14 cellular contexts compared by ENCODE assay signal in genomic region chr11:9528573-9529332, GRCh38. TPM values are rescaled to one million over a fixed set of nuclear protein-coding genes. Genes with fewer than 3 reads are reported as not detected.
DNase-seq lines count a peak whose midpoint lies in the region; ATAC-seq and TF ChIP-seq lines count a peak whose summit lies in the region.
"Had no signal": no experiment of that assay in that cellular context is flagged by ENCODE, and none has a peak within 500 bp of the region (broad histone marks: within the 10 kb centered on the region; RNA-seq: fewer than 3 reads in every experiment).

No MANE protein-coding gene starts in this region.

- no peaks in the 10 kb centered on the region for H3K27me3 ChIP-seq in BE2C
- H3K27me3 ChIP-seq in IMR-90 (ENCODE audit: control insufficient read depth, insufficient read depth, low read length): no peaks in the 10 kb centered on the region
- H3K27me3 ChIP-seq in duodenal mucosa (ENCODE audit: control insufficient read depth in 1 of 2, insufficient read depth in 2 of 2, low read length in 2 of 2): no peaks in the 10 kb centered on the region
- H3K27me3 ChIP-seq in prostate gland (replicated peaks; ENCODE audit: insufficient read depth): no peaks in the 10 kb centered on the region

- no peak overlapping the region for H2BK20ac ChIP-seq in IMR-90 (ENCODE audit: low read depth, low read length)

- H4K5ac ChIP-seq in IMR-90 (ENCODE audit: low read depth, low read length): no peak overlapping the region

- H3K4me1 Mint-ChIP-seq in activated CD4-positive, alpha-beta memory T cell treated with anti-CD3 and anti-CD28 coated beads for 36 hours (ENCODE audit: low read depth): no peaks in the 10 kb centered on the region
- H3K4me1 Mint-ChIP-seq in activated CD4-positive, alpha-beta T cell treated with anti-CD3 and anti-CD28 coated beads, Interleukin-2, amount 10 ng/mL, durations not matched to agents 24 days and 14 days: no peaks in the 10 kb centered on the region
- H3K4me1 Mint-ChIP-seq: activated B cell treated with CpG ODN at 0.5 μM for 24 hours; activated CD8-positive, alpha-beta memory T cell treated with anti-CD3 and anti-CD28 coated beads, Interleukin-2, amount 10 ng/mL, durations not matched to agents 7 days and 5 days had no signal

- H3K4me3 ChIP-seq in BE2C (ENCODE audit: low read depth, low read length) (peak overlapping the region; percentile 12; the same call in 1 of the 2 replicates), IMR-90 (ENCODE audit: insufficient read depth, low read depth, low read length) (no peak overlapping the region), duodenal mucosa (ENCODE audit: low read depth in 1 of 2, low read length in 2 of 2) (peak overlapping the region in 1 of 2 donors; percentile 29), prostate gland (no peak overlapping the region)
- H3K4me3 ChIP-seq: K562 had no signal

- H3K4me1 ChIP-seq in BE2C: peaks cover 7% of the 10 kb centered on the region; the same call in 1 of the 2 replicates
- peaks cover 11% of the 10 kb centered on the region for H3K4me1 ChIP-seq in IMR-90 (ENCODE audit: control insufficient read depth, insufficient read depth, low read length)
- H3K4me1 ChIP-seq in duodenal mucosa (ENCODE audit: control insufficient read depth in 1 of 2, insufficient read depth in 2 of 2, low read length in 2 of 2): peaks cover 47 to 52% of the 10 kb centered on the region in 2 donors
- H3K4me1 ChIP-seq in prostate gland (replicated peaks): peaks cover 30% of the 10 kb centered on the region

- CTCF ChIA-PET in IMR-90 (lab: Yijun Ruan, JAX): interaction anchor here (0.6 to 0.7 kb wide), 2 partner anchors 39 to 218 kb away, joined by 3 read pairs; no protein-coding TSS in a partner anchor
- CTCF ChIA-PET in activated CD4-positive, alpha-beta memory T cell treated with anti-CD3 and anti-CD28 coated beads for 36 hours (lab: Charles Lee): interaction anchor here (0.6 to 1.3 kb wide), 3 partner anchors 21 to 84 kb away, joined by 3 to 4 read pairs (median 4); no protein-coding TSS in a partner anchor

- H3K9ac ChIP-seq in IMR-90 (ENCODE audit: low read depth, low read length) (no peak overlapping the region), duodenal mucosa (ENCODE audit: low read depth in 1 of 2, low read length in 2 of 2) (peak overlapping the region; percentile 0 to 20)

- H3K36me3 ChIP-seq in BE2C: no peaks in the 10 kb centered on the region; the same call in none of the 2 replicates
- H3K36me3 ChIP-seq in IMR-90 (ENCODE audit: control insufficient read depth, insufficient read depth, low read length): peaks cover 2% of the 10 kb centered on the region; the same call in 1 of the 2 replicates
- H3K36me3 ChIP-seq in duodenal mucosa (ENCODE audit: control insufficient read depth in 1 of 2, insufficient read depth in 2 of 2, low read length in 2 of 2): no peaks in the 10 kb centered on the region
- H3K36me3 ChIP-seq in prostate gland: no peaks in the 10 kb centered on the region

- no peak overlapping the region for H3K56ac ChIP-seq in IMR-90 (ENCODE audit: extremely low read depth, insufficient read depth, low read length)

- in situ Hi-C loops in IMR-90 (cut with MboI; ENCODE audit: low sequenced_read_pairs): no loop called here

- TF ChIP-seq POLR2A in IMR-90 (IDR thresholded peaks at IDR 0.05; ENCODE audit: low read depth, low read length) (no peak), prostate gland (IDR thresholded peaks at IDR 0.05) (no peak)

- H2BK120ac ChIP-seq in IMR-90 (ENCODE audit: low read depth, low read length): no peak overlapping the region

- no peak overlapping the region for H3K4me3 Mint-ChIP-seq in activated CD4-positive, alpha-beta memory T cell treated with anti-CD3 and anti-CD28 coated beads for 36 hours
- H3K4me3 Mint-ChIP-seq in activated CD4-positive, alpha-beta T cell treated with anti-CD3 and anti-CD28 coated beads, Interleukin-2, amount 10 ng/mL, durations not matched to agents 24 days and 14 days: no peak overlapping the region
- H3K4me3 Mint-ChIP-seq: activated B cell treated with CpG ODN at 0.5 μM for 24 hours; activated CD8-positive, alpha-beta memory T cell treated with anti-CD3 and anti-CD28 coated beads, Interleukin-2, amount 10 ng/mL, durations not matched to agents 7 days and 5 days; activated naive CD4-positive, alpha-beta T cell treated with anti-CD3 and anti-CD28 coated beads for 36 hours had no signal

- no peaks in the 10 kb centered on the region for H3K9me3 Mint-ChIP-seq in activated CD4-positive, alpha-beta memory T cell treated with anti-CD3 and anti-CD28 coated beads for 36 hours
- no peaks in the 10 kb centered on the region for H3K9me3 Mint-ChIP-seq in activated CD4-positive, alpha-beta T cell treated with anti-CD3 and anti-CD28 coated beads, Interleukin-2, amount 10 ng/mL, durations not matched to agents 24 days and 14 days
- H3K9me3 Mint-ChIP-seq: activated B cell treated with CpG ODN at 0.5 μM for 24 hours; activated naive CD4-positive, alpha-beta T cell treated with anti-CD3 and anti-CD28 coated beads for 36 hours had no signal

- H2AFZ ChIP-seq in IMR-90 (replicated peaks; ENCODE audit: low read length, poor library complexity): no peak overlapping the region

- H3K79me1 ChIP-seq in IMR-90 (ENCODE audit: low read depth in 1 of 2, low read length in 2 of 2): peaks cover 0 to 7% of the 10 kb centered on the region in 2 experiments; a peak in 3 of 4 replicates

- H3K36me3 Mint-ChIP-seq in activated CD4-positive, alpha-beta memory T cell treated with anti-CD3 and anti-CD28 coated beads for 36 hours: peaks cover 11% of the 10 kb centered on the region
- H3K36me3 Mint-ChIP-seq in activated CD4-positive, alpha-beta T cell treated with anti-CD3 and anti-CD28 coated beads, Interleukin-2, amount 10 ng/mL, durations not matched to agents 24 days and 14 days (ENCODE audit: low read depth): peaks cover 23% of the 10 kb centered on the region

- DNase-seq in BE2C (no peak), IMR-90 (no peak), prostate gland (ENCODE audit: low spot score) (no peak), ecto neural progenitor cell (ENCODE audit: low spot score) (no peak), NCI-H510A (lab: John Stamatoyannopoulos, UW) (no peak)
- no peak for DNase-seq in activated CD4-positive, alpha-beta memory T cell treated with anti-CD3 and anti-CD28 coated beads for 36 hours
- DNase-seq in activated CD4-positive, alpha-beta T cell treated with anti-CD3 and anti-CD28 coated beads, Interleukin-2, amount 10 ng/mL, durations not matched to agents 24 days and 14 days: no peak
- DNase-seq: activated B cell treated with CpG ODN at 0.5 μM for 24 hours; activated CD8-positive, alpha-beta memory T cell treated with anti-CD3 and anti-CD28 coated beads, Interleukin-2, amount 10 ng/mL, durations not matched to agents 7 days and 5 days; activated naive CD4-positive, alpha-beta T cell treated with anti-CD3 and anti-CD28 coated beads for 36 hours; NCI-H1092 treated with DMSO at 0.1 percent for 48 hours; stimulated activated CD4-positive, alpha-beta T cell treated with anti-CD3 and anti-CD28 coated beads, Interleukin-2, amount 100 ng/mL, for 24 hours had no signal

- no peak overlapping the region for H3K18ac ChIP-seq in IMR-90 (ENCODE audit: low read depth, low read length)

- intact Hi-C loops in IMR-90 (cut with micrococcal nuclease): no loop called here
- intact Hi-C loops in prostate gland (cut with DNase I): loop anchor here (5.0 kb wide), 1 partner anchor 39 kb away; no protein-coding TSS in a partner anchor
- intact Hi-C loops in activated CD4-positive, alpha-beta memory T cell treated with anti-CD3 and anti-CD28 coated beads for 36 hours (cut with micrococcal nuclease): no loop called here
- intact Hi-C loops in activated CD4-positive, alpha-beta T cell treated with anti-CD3 and anti-CD28 coated beads, Interleukin-2, amount 10 ng/mL, durations not matched to agents 24 days and 14 days (cut with micrococcal nuclease): no loop called here

- H2AK9ac ChIP-seq in IMR-90 (replicated peaks; ENCODE audit: low read depth, low read length, poor library complexity): no peak overlapping the region

- H2BK5ac ChIP-seq in IMR-90 (ENCODE audit: low read depth, low read length, poor library complexity, severe bottlenecking): no peak overlapping the region

- no peak overlapping the region for H3K23ac ChIP-seq in IMR-90 (ENCODE audit: low read depth, low read length)

- no peak for ATAC-seq in IMR-90 (ENCODE audit: low read depth)
- ATAC-seq: activated CD8-positive, alpha-beta memory T cell treated with anti-CD3 and anti-CD28 coated beads, Interleukin-2, amount 10 ng/mL, durations not matched to agents 7 days and 5 days had no signal

- H3K4ac ChIP-seq in IMR-90 (ENCODE audit: low read depth, low read length): no peak overlapping the region

- TF ChIP-seq RAD21 in IMR-90 (IDR thresholded peaks at IDR 0.05; ENCODE audit: low read length): no peak

- H3K27me3 Mint-ChIP-seq in activated CD4-positive, alpha-beta memory T cell treated with anti-CD3 and anti-CD28 coated beads for 36 hours: no peaks in the 10 kb centered on the region
- no peaks in the 10 kb centered on the region for H3K27me3 Mint-ChIP-seq in activated CD4-positive, alpha-beta T cell treated with anti-CD3 and anti-CD28 coated beads, Interleukin-2, amount 10 ng/mL, durations not matched to agents 24 days and 14 days
- H3K27me3 Mint-ChIP-seq: activated B cell treated with CpG ODN at 0.5 μM for 24 hours; activated CD8-positive, alpha-beta memory T cell treated with anti-CD3 and anti-CD28 coated beads, Interleukin-2, amount 10 ng/mL, durations not matched to agents 7 days and 5 days had no signal

- BruUV-seq in IMR-90 (replicated peaks; lab: Mats Ljungman, UMichigan): no TSS peak

- H3K27ac ChIP-seq in IMR-90 (ENCODE audit: insufficient read depth, low read length) (no peak overlapping the region), duodenal mucosa (ENCODE audit: low read depth, low read length) (no peak overlapping the region), prostate gland (peak overlapping the region; percentile 75 to 79)

- H3K4me2 ChIP-seq in IMR-90 (ENCODE audit: low read depth, low read length): no peak overlapping the region

- H2AK5ac ChIP-seq in IMR-90 (ENCODE audit: low read depth, low read length): no peak overlapping the region; the same call in 1 of the 2 replicates

- dilution Hi-C loops in IMR-90 (cut with HindIII; ENCODE audit: low sequenced_read_pairs, unreplicated experiment): no loop called here

- no peaks in the 10 kb centered on the region for H3K9me3 ChIP-seq in BE2C
- no peaks in the 10 kb centered on the region for H3K9me3 ChIP-seq in IMR-90 (ENCODE audit: control insufficient read depth, insufficient read depth, low read length)
- H3K9me3 ChIP-seq in duodenal mucosa (ENCODE audit: control insufficient read depth in 1 of 2, low read length in 2 of 2): no peaks in the 10 kb centered on the region
- H3K9me3 ChIP-seq in prostate gland: no peaks in the 10 kb centered on the region

- no peak overlapping the region for H4K8ac ChIP-seq in IMR-90 (ENCODE audit: low read depth in 2 of 2, low read length in 2 of 2)

- no peak overlapping the region for H4K91ac ChIP-seq in IMR-90 (ENCODE audit: insufficient read depth, low read depth, low read length)

- no peak overlapping the region for H3K27ac Mint-ChIP-seq in activated CD4-positive, alpha-beta memory T cell treated with anti-CD3 and anti-CD28 coated beads for 36 hours
- H3K27ac Mint-ChIP-seq in activated CD4-positive, alpha-beta T cell treated with anti-CD3 and anti-CD28 coated beads, Interleukin-2, amount 10 ng/mL, durations not matched to agents 24 days and 14 days: no peak overlapping the region
- H3K27ac Mint-ChIP-seq: activated B cell treated with CpG ODN at 0.5 μM for 24 hours; activated CD8-positive, alpha-beta memory T cell treated with anti-CD3 and anti-CD28 coated beads, Interleukin-2, amount 10 ng/mL, durations not matched to agents 7 days and 5 days; activated naive CD4-positive, alpha-beta T cell treated with anti-CD3 and anti-CD28 coated beads for 36 hours had no signal

- 60% methylated on average over 2 of the region's 11 CpGs; no CpG with 5 or more reads in 1 of the 2 experiments for WGBS in IMR-90 (ENCODE audit: extremely low coverage in 2 of 2, insufficient read length in 1 of 2), 2 experiments
- 31% methylated on average over 11 of the region's 11 CpGs for WGBS in prostate gland

- 0 out of 3 replicates have a peak overlapping the region, but pooled peaks have one; percentile 44 for H2BK15ac ChIP-seq in IMR-90 (ENCODE audit: low read depth, low read length)

- no peaks in the 10 kb centered on the region for H4K20me1 ChIP-seq in IMR-90 (ENCODE audit: insufficient read depth, low read length)

- TF ChIP-seq CTCF in BE2C (IDR thresholded peaks at IDR 0.05; ENCODE audit: low read depth, low read length) (no peak), IMR-90 (conservative IDR thresholded peaks at IDR 0.05; ENCODE audit: low read depth, low read length) (no peak), prostate gland (IDR thresholded peaks at IDR 0.05) (no peak)

- POLR2A ChIA-PET in IMR-90 (lab: Charles Lee; ENCODE audit: unreplicated experiment): interaction anchor here (0.6 kb wide), 1 partner anchor 781 kb away, joined by 3 read pairs; no protein-coding TSS in a partner anchor
- POLR2A ChIA-PET in activated CD4-positive, alpha-beta memory T cell treated with anti-CD3 and anti-CD28 coated beads for 36 hours (lab: Charles Lee): interaction anchor here (0.6 kb wide), 1 partner anchor 232 kb away, joined by 3 read pairs; no protein-coding TSS in a partner anchor

- peaks cover 3% of the 10 kb centered on the region for H3K9me1 ChIP-seq in IMR-90 (ENCODE audit: insufficient read depth, low read length)

- H3K14ac ChIP-seq in IMR-90 (replicated peaks; ENCODE audit: low read depth, low read length): no peak overlapping the region

RNA-seq across cellular contexts. Expression of gene WEE1, which starts 44.7 kb away (rescaled TPM):
- polyA plus RNA-seq in BE2C (2012; ENCODE audit: insufficient read depth, insufficient read length, low read depth): 4.9 TPM
- total RNA-seq in IMR-90 (2012; rRNA removed): 29.2 and 45.5 TPM in 2 replicates
- 20.2 and 26.5 TPM in 2 replicates for polyA plus RNA-seq in IMR-90 (2012; rRNA removed)
- polyA plus RNA-seq in IMR-90 (2012; cell fraction: cytosol; rRNA removed): 3.7 and 5.6 TPM in 2 replicates
- 10.9 and 83.2 TPM in 2 replicates for polyA plus RNA-seq in IMR-90 (2012; cell fraction: nucleus; rRNA removed; ENCODE audit: low replicate concordance)
- 10 to 100 TPM; 31.0 to 33.1 TPM for total RNA-seq in prostate gland
- total RNA-seq in activated CD4-positive, alpha-beta memory T cell treated with anti-CD3 and anti-CD28 coated beads for 36 hours: 10 to 100 TPM; 47.8 to 52.4 TPM
- 55.5 and 57.7 TPM in 2 replicates for total RNA-seq in activated CD4-positive, alpha-beta T cell treated with anti-CD3 and anti-CD28 coated beads, Interleukin-2, amount 10 ng/mL, durations not matched to agents 24 days and 14 days

Comparison
In these comparisons a context has a peak if more than half of its experiments do, and no peak if none do; other contexts are left out.
1. H3K27ac ChIP-seq: peak in prostate gland (2 of 2); none in IMR-90 (single experiment) and duodenal mucosa (single experiment).